Comparison of ENCODE assay signal across 19 cellular contexts in genomic region chr9:18012170-18012569, GRCh38.
"Had no signal": no experiment of that assay in that cellular context is flagged by ENCODE, and none has a peak within 500 bp of the region (broad histone marks: within the 10 kb centered on the region; RNA-seq: fewer than 3 reads in every experiment).

No MANE protein-coding gene starts in this region.

- H3K4me3 ChIP-seq: SJCRH30 had no signal

- H3K36me3 ChIP-seq: SJCRH30 had no signal

- H3K9me3 ChIP-seq: SJCRH30 had no signal

- ATAC-seq: SK-N-SH treated with all-trans-retinoic acid at 6 μM for 48 hours had no signal

- H3K27ac ChIP-seq: SJCRH30 had no signal

- H3K27me3 ChIP-seq: SJCRH30 had no signal

- DNase-seq: KBM-7, NCI-H1092, NCI-H1105 treated with DMSO at 0.1 percent for 48 hours, NCI-H1417 treated with DMSO at 0.1 percent for 48 hours, NCI-H146, NCI-H1694 treated with DMSO at 0.1 percent for 48 hours, NCI-H1930, NCI-H2081, NCI-H2171, NCI-H226, NCI-H446, NCI-H510A, NCI-H524 treated with DMSO at 0.1 percent for 48 hours, NCI-H69, NCI-H774, RPMI8226, SHP77 treated with DMSO at 0.1 percent for 48 hours, SJCRH30 had no signal

- H3K4me1 ChIP-seq: SJCRH30 had no signal
